ENCODE assay signal across 6 cellular contexts in the genomic region with DNA sequence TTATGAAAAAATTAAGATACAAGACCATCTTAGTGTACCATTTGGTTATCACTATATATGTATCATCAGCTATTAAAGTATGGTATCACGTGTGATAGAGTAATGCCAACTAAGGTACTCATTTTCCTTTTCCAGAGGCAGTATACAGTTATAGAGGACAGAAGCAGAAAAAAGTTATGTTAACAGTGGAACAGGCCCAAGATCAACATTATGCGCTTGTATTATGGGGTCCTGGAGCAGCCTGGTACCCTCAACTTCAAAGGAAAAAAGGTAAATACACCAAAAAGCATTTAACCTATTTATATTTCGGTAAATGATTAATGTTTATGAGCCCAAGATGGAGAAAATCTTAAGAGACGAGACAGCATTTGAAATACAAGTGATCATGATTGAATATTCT. TPM values are rescaled to one million over a fixed set of nuclear protein-coding genes. Genes with fewer than 3 reads are reported as not detected.
DNase-seq lines count a peak whose midpoint lies in the region; ATAC-seq, FAIRE-seq and TF ChIP-seq lines count a peak whose summit lies in the region.
"Not testable (repeated sequence)": the region's sequence is repeated elsewhere in the genome, so short reads cannot be mapped to it uniquely, and the experiment has no call there.
"Had no signal": no experiment of that assay in that cellular context is flagged by ENCODE, and none has a peak within 500 bp of the region (broad histone marks: within the 10 kb centered on the region; RNA-seq: fewer than 3 reads in every experiment).

No MANE protein-coding gene starts in this region.

- peak overlapping the region; percentile 50 to 54 for H3K27ac ChIP-seq in liver (ENCODE audit: low read depth in 1 of 2, low read length in 2 of 2)

- not testable (repeated sequence) for H3K27me3 Mint-ChIP-seq in Caco-2 (ENCODE audit: insufficient read depth, unreplicated experiment)

- not testable (repeated sequence) for H3K9me3 ChIP-seq in Caco-2; liver (ENCODE audit: control insufficient read depth in 4 of 4, low read length in 3 of 4); mucosa of descending colon

- TF ChIP-seq RAD21 in liver (IDR thresholded peaks at IDR 0.05) = not testable (repeated sequence)

- not testable (repeated sequence) for H3K27me3 ChIP-seq in Caco-2 (replicated peaks; ENCODE audit: control insufficient read depth, insufficient read depth, low read length); liver (ENCODE audit: control insufficient read depth in 4 of 4, insufficient read depth in 4 of 4, low read length in 3 of 4)

- not testable (repeated sequence) for DNase-seq in Caco-2; left lobe of liver (ENCODE audit: low spot score); mucosa of descending colon

- H3K4me3 Mint-ChIP-seq in Caco-2 (ENCODE audit: unreplicated experiment) = peak overlapping the region; percentile 51

- not testable (repeated sequence) for BruUV-seq in Caco-2 (replicated peaks; lab: Mats Ljungman, UMichigan)

- CTCF ChIA-PET in Caco-2 (lab: Charles Lee) = not testable (repeated sequence)

- H3K4me1 Mint-ChIP-seq in Caco-2 (ENCODE audit: low read depth, unreplicated experiment) = not testable (repeated sequence)

- intact Hi-C loops in Caco-2 (cut with micrococcal nuclease; ENCODE audit: unreplicated experiment); mucosa of descending colon (cut with DNase I, micrococcal nuclease): not testable (repeated sequence)

- not testable (repeated sequence) for H3K4me3 ChIP-seq in Caco-2 (ENCODE audit: low read depth, low read length); liver (ENCODE audit: low read depth in 1 of 3, low read length in 3 of 3); mucosa of descending colon

- H3K9ac ChIP-seq in liver (ENCODE audit: low read depth in 1 of 2, low read length in 2 of 2) = not testable (repeated sequence)

- ATAC-seq in left lobe of liver (peak; percentile 49), mucosa of descending colon (peak; percentile 22)

- not testable (repeated sequence) for TF ChIP-seq CTCF in Caco-2 (IDR thresholded peaks at IDR 0.05; ENCODE audit: insufficient read depth in 1 of 2, low read depth in 1 of 2, low read length in 1 of 2, severe bottlenecking in 1 of 2, unreplicated experiment in 1 of 2); liver (IDR thresholded peaks at IDR 0.05; ENCODE audit: low read depth, low read length, missing input control); mucosa of descending colon (IDR thresholded peaks at IDR 0.05)

- H3K9me3 Mint-ChIP-seq in Caco-2 (ENCODE audit: unreplicated experiment) = not testable (repeated sequence)

- H3K4me1 ChIP-seq in Caco-2 = peaks cover 10% of the 10 kb centered on the region; the same call in 1 of the 2 replicates
- not testable (repeated sequence) for H3K4me1 ChIP-seq in liver (ENCODE audit: control insufficient read depth in 4 of 4, insufficient read depth in 4 of 4, low read length in 3 of 4); mucosa of descending colon (ENCODE audit: low read depth)

- H3K36me3 ChIP-seq in Caco-2 (ENCODE audit: control insufficient read depth, insufficient read depth, low read length); liver (ENCODE audit: control insufficient read depth in 4 of 4, insufficient read depth in 3 of 4, low read depth in 1 of 4, low read length in 3 of 4); mucosa of descending colon (ENCODE audit: low read depth): not testable (repeated sequence)

- peak; percentile 76 for FAIRE-seq in colon (lab: Jason Lieb, UNC)

- not testable (repeated sequence) for H3K27ac Mint-ChIP-seq in Caco-2 (ENCODE audit: unreplicated experiment)

- POLR2A ChIA-PET in Caco-2 (lab: Charles Lee) = not testable (repeated sequence)

- not testable (repeated sequence) for H3K36me3 Mint-ChIP-seq in Caco-2 (ENCODE audit: insufficient read depth, unreplicated experiment)

- WGBS in liver = 26% methylated on average over 1 of the region's 4 CpGs

RNA-seq across cellular contexts. Expression of a gene that starts 54.5 kb away (rescaled TPM):
- 0.21 and 0.23 TPM in 2 replicates for total RNA-seq in Caco-2 (2022)
- 1.1 TPM for total RNA-seq in left lobe of liver
- total RNA-seq in liver = 1 to 10 TPM in 1 of 2 donors, under 1 TPM in 1; 0.59 to 1.9 TPM
- polyA plus RNA-seq in liver = under 1 TPM in 1 of 2 donors, not detected in 1; 0.57 TPM
- 1 to 10 TPM; 1.3 to 2.4 (median 2.3) TPM for total RNA-seq in mucosa of descending colon
- total RNA-seq: G401 had no signal
